In genomic region chr12:87086118-87086891, GRCh38 we compare ENCODE assay signal across 17 cellular contexts.
DNase-seq lines count a peak whose midpoint lies in the region; ATAC-seq, FAIRE-seq and TF ChIP-seq lines count a peak whose summit lies in the region.
"Had no signal": no experiment of that assay in that cellular context is flagged by ENCODE, and none has a peak within 500 bp of the region (broad histone marks: within the 10 kb centered on the region; RNA-seq: fewer than 3 reads in every experiment).

No MANE protein-coding gene starts in this region.

- no peaks in the 10 kb centered on the region for H3K36me3 Mint-ChIP-seq in GM23338 (ENCODE audit: low read depth)
- H3K36me3 Mint-ChIP-seq: activated CD8-positive, alpha-beta memory T cell treated with anti-CD3 and anti-CD28 coated beads, Interleukin-2, amount 10 ng/mL, durations not matched to agents 7 days and 5 days; memory B cell; neural progenitor cell had no signal

- H3K4me3 ChIP-seq in brain microvascular endothelial cell (ENCODE audit: low read depth, low read length) (no peak overlapping the region), kidney (ENCODE audit: low read length in 2 of 2) (no peak overlapping the region), GM23338 (no peak overlapping the region)
- H3K4me3 ChIP-seq: cardiac muscle cell, neural progenitor cell, tibial nerve had no signal

- H3K9ac ChIP-seq in kidney (ENCODE audit: low read length in 2 of 2) = no peak overlapping the region
- H3K9ac ChIP-seq: neural progenitor cell had no signal

- no peaks in the 10 kb centered on the region for H3K9me3 ChIP-seq in kidney (ENCODE audit: control insufficient read depth in 1 of 2, low read length in 2 of 2)
- H3K9me3 ChIP-seq: tibial nerve had no signal

- no peaks in the 10 kb centered on the region for H3F3A ChIP-seq in GM23338 (replicated peaks; ENCODE audit: low read depth)

- H3K27ac ChIP-seq in brain microvascular endothelial cell = no peak overlapping the region
- H3K27ac ChIP-seq in kidney (ENCODE audit: low read depth in 2 of 2, low read length in 2 of 2) = no peak overlapping the region
- H3K27ac ChIP-seq in GM23338 (ENCODE audit: low read depth) = no peak overlapping the region
- H3K27ac ChIP-seq: cardiac muscle cell, neural progenitor cell, tibial nerve had no signal

- TF ChIP-seq CTCF in brain microvascular endothelial cell (IDR thresholded peaks at IDR 0.05; ENCODE audit: low read depth, low read length, missing control alignments) (no peak), GM10248 (IDR thresholded peaks at IDR 0.05; ENCODE audit: control extremely low read depth, extremely low read depth, low read depth, missing control alignments) (no peak), kidney (IDR thresholded peaks at IDR 0.05; ENCODE audit: borderline replicate concordance, extremely low read depth, insufficient read depth) (no peak), GM23338 (conservative IDR thresholded peaks at IDR 0.05; ENCODE audit: low read depth in 2 of 2) (no peak)

- H3K4me2 ChIP-seq in GM23338 = no peak overlapping the region
- H3K4me2 ChIP-seq: neural progenitor cell had no signal

- DNase-seq in NCI-H748 (lab: John Stamatoyannopoulos, UW; ENCODE audit: unreplicated experiment) (peak; percentile 22), NCI-H748 treated with DMSO at 0.1 percent for 48 hours (lab: John Stamatoyannopoulos, UW) (no peak), NCI-H446 treated with DMSO at 0.1 percent for 48 hours (lab: John Stamatoyannopoulos, UW) (peak; percentile 75), brain microvascular endothelial cell (peak; percentile 16), stromal cell of bone marrow (ENCODE audit: low read depth) (peak; percentile 6), GM10248 (ENCODE audit: extremely low spot score) (no peak), kidney (no peak), GM23338 (ENCODE audit: low spot score) (no peak)
- DNase-seq: activated CD8-positive, alpha-beta memory T cell treated with anti-CD3 and anti-CD28 coated beads, Interleukin-2, amount 10 ng/mL, durations not matched to agents 7 days and 5 days; activated naive CD4-positive, alpha-beta T cell treated with anti-CD3 and anti-CD28 coated beads for 36 hours; effector CD8-positive, alpha-beta T cell; MV-4-11; stimulated activated CD4-positive, alpha-beta T cell treated with anti-CD3 and anti-CD28 coated beads, Interleukin-4, amount 100 ng/mL, for 1 hour had no signal

- H3K27me3 ChIP-seq in brain microvascular endothelial cell (replicated peaks) = no peaks in the 10 kb centered on the region
- no peaks in the 10 kb centered on the region for H3K27me3 ChIP-seq in GM23338 (ENCODE audit: insufficient read depth)
- H3K27me3 ChIP-seq: cardiac muscle cell, neural progenitor cell, tibial nerve had no signal

- POLR2A ChIA-PET in GM10248 (lab: Yijun Ruan, JAX) = no interaction called here

- H3K36me3 ChIP-seq in brain microvascular endothelial cell (replicated peaks) = no peaks in the 10 kb centered on the region
- no peaks in the 10 kb centered on the region for H3K36me3 ChIP-seq in kidney (ENCODE audit: control insufficient read depth in 1 of 2, insufficient read depth in 2 of 2, low read length in 2 of 2)
- no peaks in the 10 kb centered on the region for H3K36me3 ChIP-seq in GM23338 (ENCODE audit: insufficient read depth)
- H3K36me3 ChIP-seq: cardiac muscle cell, neural progenitor cell, tibial nerve had no signal

- no peaks in the 10 kb centered on the region; the same call in 2 of the 3 replicates for H3K4me1 Mint-ChIP-seq in GM23338
- H3K4me1 Mint-ChIP-seq: activated CD8-positive, alpha-beta memory T cell treated with anti-CD3 and anti-CD28 coated beads, Interleukin-2, amount 10 ng/mL, durations not matched to agents 7 days and 5 days; memory B cell had no signal

- in situ Hi-C loops in brain microvascular endothelial cell (cut with HindIII; ENCODE audit: low pct_ligation_motif_present, low sequenced_read_pairs) = no loop called here

- H3K27me3 Mint-ChIP-seq in GM23338 (ENCODE audit: insufficient read depth, low read depth, poor library complexity) = no peaks in the 10 kb centered on the region
- H3K27me3 Mint-ChIP-seq: activated CD8-positive, alpha-beta memory T cell treated with anti-CD3 and anti-CD28 coated beads, Interleukin-2, amount 10 ng/mL, durations not matched to agents 7 days and 5 days; memory B cell had no signal

- H2AFZ ChIP-seq in GM23338 = no peak overlapping the region
- H2AFZ ChIP-seq: neural progenitor cell had no signal

- no peak for FAIRE-seq in kidney (lab: Jason Lieb, UNC)

- H3K79me2 ChIP-seq in GM23338 (replicated peaks; ENCODE audit: insufficient read depth) = no peaks in the 10 kb centered on the region

- H3K9me2 ChIP-seq in GM23338 (ENCODE audit: insufficient read depth) = no peaks in the 10 kb centered on the region

- H3K4me1 ChIP-seq in kidney (ENCODE audit: control insufficient read depth in 1 of 2, insufficient read depth in 1 of 2, low read depth in 1 of 2, low read length in 2 of 2) (no peaks in the 10 kb centered on the region), GM23338 (ENCODE audit: insufficient read depth) (no peaks in the 10 kb centered on the region)
- H3K4me1 ChIP-seq: neural progenitor cell, tibial nerve had no signal

- ATAC-seq in GM23338 = no peak
- ATAC-seq: activated CD8-positive, alpha-beta memory T cell treated with anti-CD3 and anti-CD28 coated beads, Interleukin-2, amount 10 ng/mL, durations not matched to agents 7 days and 5 days had no signal

- intact Hi-C loops in kidney (cut with DNase I) = no loop called here

- no peaks in the 10 kb centered on the region for H3K9me3 Mint-ChIP-seq in GM23338
- H3K9me3 Mint-ChIP-seq: memory B cell, neural progenitor cell had no signal

- CTCF ChIA-PET in GM10248 (lab: Yijun Ruan, JAX) = interaction anchor here (1.1 kb wide), 1 partner anchor 11 kb away, joined by 3 read pairs; no protein-coding TSS in a partner anchor

- no peaks in the 10 kb centered on the region for H4K20me1 ChIP-seq in GM23338 (replicated peaks; ENCODE audit: insufficient read depth)

- no peak overlapping the region for H3K4me3 Mint-ChIP-seq in GM23338
- H3K4me3 Mint-ChIP-seq: activated CD8-positive, alpha-beta memory T cell treated with anti-CD3 and anti-CD28 coated beads, Interleukin-2, amount 10 ng/mL, durations not matched to agents 7 days and 5 days; activated naive CD4-positive, alpha-beta T cell treated with anti-CD3 and anti-CD28 coated beads for 36 hours; memory B cell; neural progenitor cell had no signal

- no peak overlapping the region for H3K27ac Mint-ChIP-seq in GM23338
- H3K27ac Mint-ChIP-seq: activated CD8-positive, alpha-beta memory T cell treated with anti-CD3 and anti-CD28 coated beads, Interleukin-2, amount 10 ng/mL, durations not matched to agents 7 days and 5 days; activated naive CD4-positive, alpha-beta T cell treated with anti-CD3 and anti-CD28 coated beads for 36 hours; memory B cell; neural progenitor cell had no signal

TF ChIP-seq in GM23338, 12 proteins besides CTCF, POLR2A, EP300 and RAD21:
- TF ChIP-seq JUNB (IDR thresholded peaks at IDR 0.05; ENCODE audit: unreplicated experiment) (no peak), ZNF114 (CRISPR knock-in tag; IDR thresholded peaks at IDR 0.05) (no peak), STAT1 (IDR thresholded peaks at IDR 0.05; ENCODE audit: unreplicated experiment) (no peak)

Comparison
In these comparisons a context has a peak if more than half of its experiments do, and no peak if none do; other contexts are left out.
1. DNase-seq: peak in NCI-H748 (single experiment), NCI-H446 treated with DMSO at 0.1 percent for 48 hours (single experiment), brain microvascular endothelial cell (single experiment) and stromal cell of bone marrow (single experiment); none in NCI-H748 treated with DMSO at 0.1 percent for 48 hours (single experiment), GM10248 (single experiment), kidney (single experiment) and GM23338 (single experiment).